ENCODE assay signal across 8 cellular contexts in the genomic region with DNA sequence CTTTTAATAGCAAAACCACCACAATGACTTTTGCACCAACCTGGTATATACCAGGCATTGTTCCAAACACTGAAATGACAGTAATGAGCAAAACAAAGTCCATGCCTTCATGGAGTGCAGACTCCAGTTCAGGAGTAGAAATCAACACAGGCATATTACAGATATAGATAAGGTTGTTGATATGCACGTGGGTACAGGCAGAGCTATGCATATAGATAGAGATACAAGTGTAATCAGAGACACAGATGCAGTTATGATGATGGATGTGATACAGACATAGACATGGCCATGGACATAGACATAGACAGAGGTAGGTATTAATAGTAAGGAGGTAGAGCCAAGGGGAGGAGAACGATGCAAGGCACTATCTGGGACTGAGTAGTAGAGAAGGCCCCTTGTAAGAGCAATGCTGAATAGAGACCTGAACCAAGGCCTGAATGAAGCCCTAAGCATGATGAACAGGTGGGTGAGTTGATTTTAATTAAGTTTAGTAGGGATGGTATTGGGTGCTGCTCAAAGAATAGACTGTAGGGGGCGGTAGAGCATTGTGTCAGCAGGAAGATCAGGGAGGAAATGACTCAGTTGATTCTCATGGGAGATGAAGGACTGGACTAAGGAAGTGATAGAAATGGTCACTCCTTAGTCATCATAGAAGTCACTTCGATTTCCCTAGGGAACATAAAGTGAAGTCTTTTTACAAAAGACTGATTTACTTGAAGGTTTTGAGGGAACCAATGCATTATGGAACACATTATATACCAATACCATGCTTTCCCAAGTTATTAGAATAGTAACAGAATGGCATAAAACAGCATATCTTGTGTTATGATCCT.
DNase-seq lines count a peak whose midpoint lies in the region; ATAC-seq and TF ChIP-seq lines count a peak whose summit lies in the region.

No MANE protein-coding gene starts in this region.

- H3K4me3 ChIP-seq in RWPE2 (ENCODE audit: severe bottlenecking) = no peak overlapping the region

- peak; percentile 61 for TF ChIP-seq CTCF in RWPE2 (IDR thresholded peaks at IDR 0.05; ENCODE audit: poor library complexity, severe bottlenecking)

- DNase-seq in DMS53 treated with DMSO at 0.1 percent for 48 hours (lab: John Stamatoyannopoulos, UW; ENCODE audit: unreplicated experiment) (peak; percentile 65), RWPE2 (ENCODE audit: low spot score) (no peak), iPS-NIHi7 (ENCODE audit: extremely low spot score) (peak; percentile 52), NCI-H2196 treated with DMSO at 0.1 percent for 48 hours (lab: John Stamatoyannopoulos, UW; ENCODE audit: unreplicated experiment) (no peak)
- peak; percentile 57 for DNase-seq in activated naive CD4-positive, alpha-beta T cell treated with anti-CD3 and anti-CD28 coated beads, Interleukin-2, amount 50 U/mL, for 16 hours
- peak; percentile 31 to 45 (median 40) for DNase-seq in stimulated activated CD4-positive, alpha-beta T cell treated with anti-CD3 and anti-CD28 coated beads, TNF-alpha, amount 100 ng/mL, for 24 hours (ENCODE audit: low read depth in 3 of 3)

- H3K4me1 ChIP-seq in RWPE2 (ENCODE audit: insufficient read depth, poor library complexity, severe bottlenecking) = no peaks in the 10 kb centered on the region

- no peak overlapping the region for H3K27ac ChIP-seq in RWPE2 (ENCODE audit: poor library complexity, severe bottlenecking)

- no peaks in the 10 kb centered on the region for H3K9me3 ChIP-seq in RWPE2 (ENCODE audit: severe bottlenecking)

- H3K27me3 ChIP-seq in RWPE2 (ENCODE audit: insufficient read depth, poor library complexity, severe bottlenecking) = no peaks in the 10 kb centered on the region

- H3K36me3 ChIP-seq in RWPE2 (ENCODE audit: low read depth) = no peaks in the 10 kb centered on the region

- ATAC-seq in GM19455 (IDR thresholded peaks at IDR 0.05; ENCODE audit: unreplicated experiment) (peak; percentile 89), HG03460 (IDR thresholded peaks at IDR 0.05; ENCODE audit: unreplicated experiment) (peak; percentile 96), RWPE2 (ENCODE audit: low read depth) (peak; percentile 67; the same call in 2 of the 3 replicates)

Comparison
In these comparisons a context has a peak if more than half of its experiments do, and no peak if none do; other contexts are left out.
1. DNase-seq: peak in DMS53 treated with DMSO at 0.1 percent for 48 hours (single experiment), activated naive CD4-positive, alpha-beta T cell treated with anti-CD3 and anti-CD28 coated beads, Interleukin-2, amount 50 U/mL, for 16 hours (single experiment), iPS-NIHi7 (single experiment) and stimulated activated CD4-positive, alpha-beta T cell treated with anti-CD3 and anti-CD28 coated beads, TNF-alpha, amount 100 ng/mL, for 24 hours (3 of 3); none in RWPE2 (single experiment) and NCI-H2196 treated with DMSO at 0.1 percent for 48 hours (single experiment).
2. Peak in every context shown above with its lines, with median percentiles within 50 percentile points of each other: ATAC-seq.